1 cellular context compared by ENCODE assay signal in genomic region chr10:103834436-103835095, GRCh38.
TF ChIP-seq lines count a peak whose summit lies in the region.

No MANE protein-coding gene starts in this region.

TF ChIP-seq in H1, 55 proteins besides CTCF, POLR2A, EP300 and RAD21 (continued from another document):
- TF ChIP-seq CBX8 (IDR thresholded peaks at IDR 0.05; ENCODE audit: borderline replicate concordance, low read depth, low read length) (no peak), TEAD4 (IDR thresholded peaks at IDR 0.05; ENCODE audit: low read depth, low read length) (peak; percentile 63; the same call in 1 of the 2 replicates), NRF1 (IDR thresholded peaks at IDR 0.05; ENCODE audit: low read depth, low read length) (no peak)
